ENCODE assay signal across 18 cellular contexts in the genomic region with DNA sequence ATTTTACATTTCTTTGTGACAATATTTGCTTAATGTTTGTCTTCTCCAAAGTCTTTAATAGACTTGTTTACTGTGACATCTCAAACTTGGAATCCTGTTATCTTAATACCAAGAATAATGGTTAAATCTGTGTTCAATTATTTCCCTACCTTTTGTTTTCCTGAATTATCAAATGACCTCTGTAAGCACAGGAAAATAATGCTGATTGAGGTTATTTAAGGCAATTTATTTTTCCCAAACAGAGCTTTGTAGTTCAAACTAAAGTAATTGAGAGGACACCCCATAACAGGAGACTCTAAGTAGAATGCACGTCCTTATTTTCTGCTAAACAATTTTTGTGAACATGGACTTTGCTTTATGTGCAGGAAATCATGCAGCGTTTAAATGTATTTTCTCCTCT.
DNase-seq lines count a peak whose midpoint lies in the region; ATAC-seq, FAIRE-seq and TF ChIP-seq lines count a peak whose summit lies in the region.
"Had no signal": no experiment of that assay in that cellular context is flagged by ENCODE, and none has a peak within 500 bp of the region (broad histone marks: within the 10 kb centered on the region; RNA-seq: fewer than 3 reads in every experiment).

No MANE protein-coding gene starts in this region.

- no peak overlapping the region for H2BK20ac ChIP-seq in IMR-90 (ENCODE audit: low read depth, low read length)

- H3K79me1 ChIP-seq in IMR-90 (ENCODE audit: low read depth in 1 of 2, low read length in 2 of 2), result no peaks in the 10 kb centered on the region

- in situ Hi-C loops in IMR-90 (cut with MboI; ENCODE audit: low sequenced_read_pairs), result no loop called here
- in situ Hi-C loops in K562 (cut with MboI), result no loop called here

- no peak overlapping the region for H4K5ac ChIP-seq in IMR-90 (ENCODE audit: low read depth, low read length)

- H3K27ac ChIP-seq in IMR-90 (ENCODE audit: insufficient read depth, low read length) (no peak overlapping the region), MM.1S (ENCODE audit: low read length) (peak overlapping the region; percentile 87; the same call in 1 of the 2 replicates), K562 (ENCODE audit: extremely low read depth, low read depth, low read length) (no peak overlapping the region), lower lobe of right lung (no peak overlapping the region)
- H3K27ac ChIP-seq: BLaER1, C4-2B, GM23248 had no signal

- H3K9me3 ChIP-seq in IMR-90 (ENCODE audit: control insufficient read depth, insufficient read depth, low read length) (no peaks in the 10 kb centered on the region), MM.1S (replicated peaks; ENCODE audit: insufficient read depth, low read length) (no peaks in the 10 kb centered on the region), K562 (replicated peaks; ENCODE audit: control insufficient read depth, insufficient read depth, low read depth, low read length) (no peaks in the 10 kb centered on the region), lower lobe of right lung (no peaks in the 10 kb centered on the region)
- H3K9me3 ChIP-seq: Caco-2 had no signal

- no peak overlapping the region for H3K9ac ChIP-seq in IMR-90 (ENCODE audit: low read depth, low read length)
- no peak overlapping the region for H3K9ac ChIP-seq in MM.1S (ENCODE audit: low read length)
- no peak overlapping the region for H3K9ac ChIP-seq in K562 (ENCODE audit: insufficient read depth in 1 of 2, low read depth in 2 of 2, low read length in 2 of 2)
- H3K9ac ChIP-seq: BLaER1, GM23248 had no signal

- H3K9me1 ChIP-seq in IMR-90 (ENCODE audit: insufficient read depth, low read length), result no peaks in the 10 kb centered on the region
- H3K9me1 ChIP-seq in K562 (ENCODE audit: control insufficient read depth, insufficient read depth, low read length), result no peaks in the 10 kb centered on the region

- no peak overlapping the region for H2AK5ac ChIP-seq in IMR-90 (ENCODE audit: low read depth, low read length)

- H3K4me1 ChIP-seq in IMR-90 (ENCODE audit: control insufficient read depth, insufficient read depth, low read length), result no peaks in the 10 kb centered on the region
- peaks cover 58% of the 10 kb centered on the region for H3K4me1 ChIP-seq in MM.1S (ENCODE audit: low read length)
- H3K4me1 ChIP-seq in K562 (replicated peaks in 1 of 2; ENCODE audit: control insufficient read depth in 2 of 2, insufficient read depth in 2 of 2, low read length in 2 of 2), result no peaks in the 10 kb centered on the region
- H3K4me1 ChIP-seq in lower lobe of right lung, result no peaks in the 10 kb centered on the region
- H3K4me1 ChIP-seq: Caco-2 had no signal

- H3K4ac ChIP-seq in IMR-90 (ENCODE audit: low read depth, low read length), result no peak overlapping the region

- no CpG with 5 or more reads among the region's 2 CpGs for WGBS in IMR-90 (ENCODE audit: extremely low coverage in 2 of 2, insufficient read length in 1 of 2), 2 experiments
- 0% methylated on average over 2 of the region's 2 CpGs for WGBS in K562 (ENCODE audit: insufficient coverage, low coverage, missing lambda C conversion rate)

- no peak overlapping the region for H2AFZ ChIP-seq in IMR-90 (replicated peaks; ENCODE audit: low read length, poor library complexity)
- no peak overlapping the region for H2AFZ ChIP-seq in MM.1S (ENCODE audit: low read length)
- no peak overlapping the region for H2AFZ ChIP-seq in K562 (ENCODE audit: low read depth, low read length)
- H2AFZ ChIP-seq: GM23248 had no signal

- H2BK120ac ChIP-seq in IMR-90 (ENCODE audit: low read depth, low read length), result no peak overlapping the region

- no peak overlapping the region for H4K8ac ChIP-seq in IMR-90 (ENCODE audit: low read depth in 2 of 2, low read length in 2 of 2)

- no peak overlapping the region for H3K56ac ChIP-seq in IMR-90 (ENCODE audit: extremely low read depth, insufficient read depth, low read length)

- TF ChIP-seq CTCF in IMR-90 (conservative IDR thresholded peaks at IDR 0.05; ENCODE audit: low read depth, low read length) (no peak), MM.1S (IDR thresholded peaks at IDR 0.05; ENCODE audit: low read length) (no peak), K562 (IDR thresholded peaks at IDR 0.05 in 2 of 3, conservative IDR thresholded peaks at IDR 0.05 in 1 of 3; ENCODE audit: insufficient read depth in 2 of 3, low read depth in 1 of 3, low read length in 3 of 3) (no peak), lower lobe of right lung (IDR thresholded peaks at IDR 0.05) (no peak)

- ATAC-seq in IMR-90 (ENCODE audit: low read depth) (no peak), K562 (no peak), HG03378 (IDR thresholded peaks at IDR 0.05; ENCODE audit: unreplicated experiment) (no peak), lower lobe of right lung (no peak)
- ATAC-seq: CD8-positive, alpha-beta T cell had no signal

- H3K4me2 ChIP-seq in IMR-90 (ENCODE audit: low read depth, low read length) (no peak overlapping the region), MM.1S (ENCODE audit: low read depth, low read length) (no peak overlapping the region), K562 (ENCODE audit: insufficient read depth, low read length) (no peak overlapping the region)

- H3K27me3 ChIP-seq in IMR-90 (ENCODE audit: control insufficient read depth, insufficient read depth, low read length) (no peaks in the 10 kb centered on the region), MM.1S (replicated peaks; ENCODE audit: insufficient read depth, low read length) (no peaks in the 10 kb centered on the region), K562 (ENCODE audit: control insufficient read depth in 2 of 2, insufficient read depth in 2 of 2, low read length in 2 of 2) (no peaks in the 10 kb centered on the region), lower lobe of right lung (ENCODE audit: low read depth) (no peaks in the 10 kb centered on the region)
- H3K27me3 ChIP-seq: BLaER1 had no signal

- no peaks in the 10 kb centered on the region for H3K9me2 ChIP-seq in MM.1S (replicated peaks; ENCODE audit: insufficient read depth, low read length)

- H2AK9ac ChIP-seq in IMR-90 (replicated peaks; ENCODE audit: low read depth, low read length, poor library complexity), result no peak overlapping the region

- TF ChIP-seq RAD21 in IMR-90 (IDR thresholded peaks at IDR 0.05; ENCODE audit: low read length), result no peak
- TF ChIP-seq RAD21 in K562 (CRISPR knock-in tag; conservative IDR thresholded peaks at IDR 0.05 in 1 of 2, IDR thresholded peaks at IDR 0.05 in 1 of 2), result no peak

- no peak for TF ChIP-seq EP300 in K562 (IDR thresholded peaks at IDR 0.05; ENCODE audit: low read length)

- H3K36me3 ChIP-seq in IMR-90 (ENCODE audit: control insufficient read depth, insufficient read depth, low read length) (no peaks in the 10 kb centered on the region), MM.1S (replicated peaks; ENCODE audit: insufficient read depth, low read length) (no peaks in the 10 kb centered on the region), K562 (ENCODE audit: control insufficient read depth, insufficient read depth, low read length) (no peaks in the 10 kb centered on the region), lower lobe of right lung (no peaks in the 10 kb centered on the region)
- H3K36me3 ChIP-seq: BLaER1 had no signal

- H2BK15ac ChIP-seq in IMR-90 (ENCODE audit: low read depth, low read length), result no peak overlapping the region

- H3K4me3 ChIP-seq in IMR-90 (ENCODE audit: insufficient read depth, low read depth, low read length), result no peak overlapping the region
- H3K4me3 ChIP-seq in MM.1S (ENCODE audit: low read length), result no peak overlapping the region
- no peak overlapping the region for H3K4me3 ChIP-seq in K562
- no peak overlapping the region for H3K4me3 ChIP-seq in lower lobe of right lung
- H3K4me3 ChIP-seq: BLaER1, GM23248 had no signal

- FAIRE-seq in K562 (lab: Jason Lieb, UNC), result no peak
- FAIRE-seq: G401.6, GM12892, H1 had no signal

- H3K18ac ChIP-seq in IMR-90 (ENCODE audit: low read depth, low read length), result no peak overlapping the region

- peaks cover 26% of the 10 kb centered on the region for H3F3A ChIP-seq in MM.1S (ENCODE audit: insufficient read depth, low read length)

- H3K14ac ChIP-seq in IMR-90 (replicated peaks; ENCODE audit: low read depth, low read length), result no peak overlapping the region

- DNase-seq in IMR-90, result no peak
- DNase-seq in MM.1S, result no peak
- no peak for DNase-seq in K562 (ENCODE audit: extremely low read depth in 1 of 4, low spot score in 3 of 4)
- DNase-seq in HEK293T (ENCODE audit: extremely low spot score), result no peak
- no peak for DNase-seq in lower lobe of right lung
- DNase-seq: Caco-2; CD4-positive, CD25-positive, alpha-beta regulatory T cell; CD8-positive, alpha-beta T cell; DND-41; GM23248; H7; HCEC 1CT had no signal

- CTCF ChIA-PET in IMR-90 (lab: Yijun Ruan, JAX) (no interaction called here), K562 (lab: Yijun Ruan, JAX; ENCODE audit: low intra/inter-chr PET ratio) (no interaction called here), HEK293T (lab: Yijun Ruan, JAX) (no interaction called here)

- intact Hi-C loops in IMR-90 (cut with micrococcal nuclease) (no loop called here), K562 (cut with micrococcal nuclease) (no loop called here), lower lobe of right lung (cut with DNase I) (no loop called here)

- no peak overlapping the region for H3K23ac ChIP-seq in IMR-90 (ENCODE audit: low read depth, low read length)

- dilution Hi-C loops in IMR-90 (cut with HindIII; ENCODE audit: low sequenced_read_pairs, unreplicated experiment), result no loop called here

- POLR2A ChIA-PET in IMR-90 (lab: Charles Lee; ENCODE audit: unreplicated experiment), result no interaction called here
- POLR2A ChIA-PET in K562 (lab: Yijun Ruan, JAX), result no interaction called here
- POLR2A ChIA-PET in HEK293T (lab: Yijun Ruan, JAX), result no interaction called here

- TF ChIP-seq POLR2A in IMR-90 (IDR thresholded peaks at IDR 0.05; ENCODE audit: low read depth, low read length), result no peak
- no peak for TF ChIP-seq POLR2A in K562 (conservative IDR thresholded peaks at IDR 0.05)

- no peak overlapping the region for H4K91ac ChIP-seq in IMR-90 (ENCODE audit: insufficient read depth, low read depth, low read length)

- H2BK5ac ChIP-seq in IMR-90 (ENCODE audit: low read depth, low read length, poor library complexity, severe bottlenecking), result no peak overlapping the region

- H4K20me1 ChIP-seq in IMR-90 (ENCODE audit: insufficient read depth, low read length) (no peaks in the 10 kb centered on the region), MM.1S (ENCODE audit: insufficient read depth, low read length) (no peaks in the 10 kb centered on the region), K562 (replicated peaks; ENCODE audit: control insufficient read depth, insufficient read depth, low read length) (no peaks in the 10 kb centered on the region)
- H4K20me1 ChIP-seq: BLaER1 had no signal

- H3K79me2 ChIP-seq in MM.1S (ENCODE audit: low read length), result no peaks in the 10 kb centered on the region
- H3K79me2 ChIP-seq in K562 (ENCODE audit: control insufficient read depth, insufficient read depth, low read length), result no peaks in the 10 kb centered on the region

- no TSS peak for BruUV-seq in IMR-90 (replicated peaks; lab: Mats Ljungman, UMichigan)
- BruUV-seq in K562 (replicated peaks; lab: Mats Ljungman, UMichigan), result no TSS peak

TF ChIP-seq in IMR-90, 13 proteins besides CTCF, POLR2A, EP300 and RAD21 (continues in another document):
- TF ChIP-seq MAFK (IDR thresholded peaks at IDR 0.05; ENCODE audit: low read depth, low read length), result peak; percentile 27; the same call in 1 of the 2 replicates

TF ChIP-seq in K562, 482 proteins besides CTCF, POLR2A, EP300 and RAD21 (continues in another document):
- 0 out of 2 replicates have a peak, but pooled peaks have one; percentile 5 for TF ChIP-seq ZNF316 (IDR thresholded peaks at IDR 0.05)
